In genomic region chr7:151167197-151167911, GRCh38 we compare ENCODE assay signal across 8 cellular contexts. TPM values are rescaled to one million over a fixed set of nuclear protein-coding genes. Genes with fewer than 3 reads are reported as not detected.
A peak's percentile ranks its signal among the peaks of the same experiment; 100 is the strongest.
DNase-seq lines count a peak whose midpoint lies in the region; ATAC-seq and TF ChIP-seq lines count a peak whose summit lies in the region.

GBX1 (minus strand) TSS chr7:151167694; CDS start chr7:151167548, 146 bp downstream.

- no peaks in the 10 kb centered on the region for H3K79me2 ChIP-seq in mesendoderm (ENCODE audit: control insufficient read depth, insufficient read depth, low read length)

- no CpG with 5 or more reads among the region's 98 CpGs for WGBS in mesendoderm (ENCODE audit: extremely low coverage, insufficient coverage, low lambda C conversion rate)

- no peaks in the 10 kb centered on the region for H3K79me1 ChIP-seq in mesendoderm (ENCODE audit: low read length)

- no peak within 1 kb of the TSS for H4K5ac ChIP-seq in mesendoderm (ENCODE audit: low read length)

- H3K4me3 ChIP-seq in coronary artery (peak within 1 kb of the TSS; percentile 73), mesendoderm (ENCODE audit: low read length) (no peak within 1 kb of the TSS)

- DNase-seq in D341Med (ENCODE audit: low spot score) = peak; percentile 76
- peak; percentile 77 for DNase-seq in NCI-H69 (lab: John Stamatoyannopoulos, UW)
- no peak for DNase-seq in coronary artery (ENCODE audit: low spot score)
- DNase-seq in mesendoderm = no peak
- DNase-seq in SHP77 (lab: John Stamatoyannopoulos, UW) = no peak
- no peak for DNase-seq in NCI-H774 (lab: John Stamatoyannopoulos, UW)

- H3K36me3 ChIP-seq in mesendoderm (ENCODE audit: control insufficient read depth, insufficient read depth, low read length) = no peaks in the 10 kb centered on the region

- H3K23ac ChIP-seq in mesendoderm (ENCODE audit: low read length) = no peak within 1 kb of the TSS

- peak within 1 kb of the TSS; percentile 53 for H3K4me2 ChIP-seq in mesendoderm (ENCODE audit: low read length)

- H3K9ac ChIP-seq in mesendoderm (ENCODE audit: low read length) = peak within 1 kb of the TSS; percentile 44

- ATAC-seq in HG02870 (IDR thresholded peaks at IDR 0.05; ENCODE audit: unreplicated experiment) (no peak), GM21423 (IDR thresholded peaks at IDR 0.05; ENCODE audit: unreplicated experiment) (no peak)

- H3K4ac ChIP-seq in mesendoderm (ENCODE audit: low read depth, low read length) = no peak within 1 kb of the TSS

- H3K27me3 ChIP-seq in mesendoderm (ENCODE audit: insufficient read depth, low read length, poor library complexity) = peaks cover 44% of the 10 kb centered on the region

- peak within 1 kb of the TSS; percentile 24 for H3K18ac ChIP-seq in mesendoderm (ENCODE audit: low read length)

- TF ChIP-seq CTCF in coronary artery (IDR thresholded peaks at IDR 0.05) = no peak

- no peak within 1 kb of the TSS for H2BK5ac ChIP-seq in mesendoderm (ENCODE audit: low read length)

- H3K27ac ChIP-seq in coronary artery = no peak within 1 kb of the TSS
- H3K27ac ChIP-seq in mesendoderm (ENCODE audit: low read depth, low read length) = no peak within 1 kb of the TSS

- H3K4me1 ChIP-seq in mesendoderm (ENCODE audit: control insufficient read depth, low read depth, low read length) = peaks cover 6% of the 10 kb centered on the region

- no peak within 1 kb of the TSS for H2BK120ac ChIP-seq in mesendoderm (ENCODE audit: low read depth, low read length)

- no peak within 1 kb of the TSS for H2AK5ac ChIP-seq in mesendoderm (ENCODE audit: low read length)

- H2BK15ac ChIP-seq in mesendoderm (replicated peaks; ENCODE audit: low read depth) = no peak within 1 kb of the TSS

- H3K56ac ChIP-seq in mesendoderm (ENCODE audit: low read length) = peak within 1 kb of the TSS; percentile 60

- H4K8ac ChIP-seq in mesendoderm (ENCODE audit: low read depth, low read length) = no peak within 1 kb of the TSS

RNA-seq across cellular contexts. Expression of gene GBX1, which starts in this region (rescaled TPM):
- not detected for polyA plus RNA-seq in mesendoderm (2013, experiment 1 of 2)
- polyA plus RNA-seq in mesendoderm (2013, experiment 2 of 2) = not detected

Comparison
In these comparisons a context has a peak if more than half of its experiments do, and no peak if none do; other contexts are left out.
1. DNase-seq: peak in D341Med (single experiment) and NCI-H69 (single experiment); none in coronary artery (single experiment), mesendoderm (single experiment), SHP77 (0 of 2) and NCI-H774 (single experiment).